ENCODE assay signal across 15 cellular contexts in genomic region chr1:53120659-53121058, GRCh38. TPM values are rescaled to one million over a fixed set of nuclear protein-coding genes. Genes with fewer than 3 reads are reported as not detected.
"Had no signal": no experiment of that assay in that cellular context is flagged by ENCODE, and none has a peak within 500 bp of the region (broad histone marks: within the 10 kb centered on the region; RNA-seq: fewer than 3 reads in every experiment).

No MANE protein-coding gene starts in this region.

- H3K36me3 ChIP-seq: ovary, thoracic aorta had no signal

- H3K27me3 ChIP-seq: ovary had no signal

- ATAC-seq: left lobe of liver had no signal

- H3K4me3 ChIP-seq: ovary, thoracic aorta had no signal

- H3K9me3 ChIP-seq: ovary, thoracic aorta had no signal

- DNase-seq: activated CD4-positive, CD25-positive, alpha-beta regulatory T cell treated with anti-CD3 and anti-CD28 coated beads, Interleukin-2, amount 50 U/mL, for 72 hours; activated naive CD8-positive, alpha-beta T cell treated with anti-CD3 and anti-CD28 coated beads, Interleukin-2, amount 10 ng/mL, durations not matched to agents 7 days and 5 days; anterior cingulate cortex; cerebellar nuclear complex; effector CD8-positive, alpha-beta T cell; foreskin fibroblast; head of caudate nucleus; mammary epithelial cell; stimulated activated CD4-positive, alpha-beta T cell treated with anti-CD3 and anti-CD28 coated beads, Interleukin-12 subunit alpha, Interleukin-12 subunit beta, amount 100 ng/mL, for 4 hours; stimulated activated CD4-positive, alpha-beta T cell treated with anti-CD3 and anti-CD28 coated beads, Interleukin-2, amount 100 ng/mL, for 24 hours; T-helper 9 cell had no signal

RNA-seq across cellular contexts. Expression of gene SLC1A7, which starts 21.8 kb away (rescaled TPM):
- polyA plus RNA-seq: keratinocyte, mammary epithelial cell had no signal

RNA-seq across cellular contexts. Expression of gene PODN, which starts 58.6 kb away (rescaled TPM):
- polyA plus RNA-seq: keratinocyte, mammary epithelial cell had no signal
